1 cellular context compared by ENCODE assay signal in the genomic region with DNA sequence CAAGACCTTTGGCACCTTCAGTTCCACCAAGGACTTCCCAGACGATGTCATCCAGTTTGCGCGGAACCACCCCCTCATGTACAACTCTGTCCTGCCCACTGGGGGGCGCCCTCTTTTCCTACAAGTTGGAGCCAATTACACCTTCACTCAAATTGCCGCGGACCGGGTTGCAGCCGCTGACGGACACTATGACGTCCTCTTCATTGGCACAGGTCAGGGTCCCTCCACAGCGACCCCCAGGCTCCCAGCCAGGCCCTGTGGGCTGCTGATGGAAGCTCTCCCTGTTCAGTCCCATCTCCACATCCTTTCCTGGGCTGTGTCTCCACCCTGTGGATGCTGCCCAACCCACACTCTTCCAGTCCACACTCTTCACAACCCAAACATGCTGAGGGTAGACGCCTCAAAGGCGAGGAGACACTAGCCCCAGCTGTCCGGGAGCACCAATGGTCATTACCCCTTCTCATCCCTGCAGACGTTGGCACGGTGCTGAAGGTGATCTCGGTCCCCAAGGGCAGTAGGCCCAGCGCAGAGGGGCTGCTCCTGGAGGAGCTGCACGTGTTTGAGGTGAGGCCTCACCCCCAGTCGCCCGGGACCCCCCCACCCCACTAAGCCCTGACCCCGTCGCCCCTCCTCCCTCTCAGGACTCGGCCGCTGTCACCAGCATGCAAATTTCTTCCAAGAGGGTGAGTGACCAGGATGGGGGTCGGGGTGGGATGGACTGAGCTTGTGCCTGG.
TF ChIP-seq lines count a peak whose summit lies in the region.

No MANE protein-coding gene starts in this region.

TF ChIP-seq in SK-N-SH, 30 proteins besides CTCF, POLR2A, EP300 and RAD21:
- no peak for TF ChIP-seq TAF1 (IDR thresholded peaks at IDR 0.05; ENCODE audit: borderline replicate concordance, low read depth, low read length)
- peak; percentile 27 for TF ChIP-seq SMC3 (IDR thresholded peaks at IDR 0.05; ENCODE audit: low read depth, low read length)
